30 cellular contexts compared by ENCODE assay signal in the genomic region with DNA sequence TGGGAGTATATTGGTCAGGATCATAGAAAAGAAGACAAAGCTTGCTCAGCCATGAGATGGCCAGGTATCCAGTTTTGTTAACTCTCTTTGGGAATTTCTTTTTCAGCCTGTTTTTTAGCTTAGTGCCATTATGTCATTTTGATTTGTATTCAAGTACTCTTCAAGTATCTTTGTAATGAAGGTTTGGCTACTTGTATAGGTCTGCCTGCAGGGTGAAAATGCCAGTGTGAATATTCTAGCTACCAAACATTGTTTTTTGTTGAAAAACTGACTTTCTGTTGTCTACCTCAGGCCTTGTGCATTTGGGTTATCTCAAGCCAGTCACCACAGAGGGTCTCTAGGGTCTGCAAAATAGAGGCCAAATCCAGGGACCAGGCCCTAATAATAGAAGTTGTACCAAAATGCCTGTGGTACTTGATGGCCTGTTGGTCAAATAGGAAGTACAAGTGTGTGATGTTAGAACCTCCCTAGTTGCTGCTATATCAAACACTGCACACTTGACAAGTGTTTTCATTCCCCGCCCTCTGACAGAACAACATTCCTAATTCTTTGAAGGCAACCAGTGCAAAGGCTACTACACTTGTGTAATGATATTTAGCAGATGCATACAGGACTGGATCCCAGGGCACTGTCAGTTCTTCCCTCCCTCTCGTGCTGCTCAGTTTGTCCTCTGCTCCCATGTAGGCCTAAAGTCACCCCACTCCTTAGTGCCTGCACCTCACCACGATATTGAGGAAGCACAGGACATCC.
"Had no signal": no experiment of that assay in that cellular context is flagged by ENCODE, and none has a peak within 500 bp of the region (broad histone marks: within the 10 kb centered on the region; RNA-seq: fewer than 3 reads in every experiment).

No MANE protein-coding gene starts in this region.

- H3K27ac ChIP-seq: colonic mucosa, epithelial cell of prostate, esophagus squamous epithelium, neutrophil, sigmoid colon, thyroid gland, uterus, WERI-Rb-1 had no signal

- H3K4me1 ChIP-seq: colonic mucosa, esophagus squamous epithelium, sigmoid colon, uterus had no signal

- H3K27me3 ChIP-seq: colonic mucosa, esophagus squamous epithelium, neutrophil, sigmoid colon, thyroid gland, uterus had no signal

- H3K36me3 ChIP-seq: colonic mucosa, uterus had no signal

- FAIRE-seq: bronchial epithelial cell, endometrium had no signal

- H3K4me3 ChIP-seq: colonic mucosa, esophagus squamous epithelium, lung, sigmoid colon, smooth muscle cell, thyroid gland, uterus had no signal

- ATAC-seq: activated CD4-positive, CD25-positive, alpha-beta regulatory T cell treated with anti-CD3 and anti-CD28 coated beads, Interleukin-2, amount 50 U/mL, for 24 hours; stimulated activated memory B cell treated with anti-CD40 and anti-IgM and Interleukin-4, amounts not matched to agents 10 μg/mL and 1 μg/mL and 100 μg/mL, for 72 hours; stimulated activated naive CD8-positive, alpha-beta T cell treated with anti-CD3 and anti-CD28 coated beads, Interleukin-15, amount 100 ng/mL, for 72 hours had no signal

- H3K9me3 ChIP-seq: colonic mucosa, neutrophil, sigmoid colon, thyroid gland had no signal

- DNase-seq: activated CD4-positive, alpha-beta T cell treated with anti-CD3 and anti-CD28 coated beads for 48 hours; activated CD4-positive, alpha-beta T cell treated with anti-CD3 and anti-CD28 coated beads, Interleukin-2, amount 50 U/mL, for 48 hours; activated CD8-positive, alpha-beta memory T cell treated with anti-CD3 and anti-CD28 coated beads for 24 hours; activated effector memory CD4-positive, alpha-beta T cell treated with Interleukin-2 at 50 U/mL for 16 hours; activated naive CD4-positive, alpha-beta T cell treated with Interleukin-2 at 50 U/mL for 16 hours; anterior cingulate cortex; colonic mucosa; effector CD8-positive, alpha-beta T cell; esophagus squamous epithelium; foreskin melanocyte; islet precursor cell; left cardiac atrium; mesendoderm; sigmoid colon; stimulated activated CD4-positive, alpha-beta T cell treated with anti-CD3 and anti-CD28 coated beads, Interleukin-1b, Interleukin-23, amount 100 ng/mL, for 48 hours; stimulated activated CD4-positive, alpha-beta T cell treated with anti-CD3 and anti-CD28 coated beads, Interleukin-4, amount 100 ng/mL, for 4 hours; stimulated activated CD8-positive, alpha-beta memory T cell treated with anti-CD3 and anti-CD28 coated beads, Interleukin-4, amount 100 ng/mL, for 48 hours; stimulated activated naive CD8-positive, alpha-beta T cell treated with anti-CD3 and anti-CD28 coated beads, Interleukin-15, amount 100 ng/mL, for 72 hours; T-helper 9 cell; uterus; WERI-Rb-1 had no signal
